ENCODE assay signal across 30 cellular contexts in genomic region chr22:48635031-48635430, GRCh38.
"Had no signal": no experiment of that assay in that cellular context is flagged by ENCODE, and none has a peak within 500 bp of the region (broad histone marks: within the 10 kb centered on the region; RNA-seq: fewer than 3 reads in every experiment).

No MANE protein-coding gene starts in this region.

- DNase-seq: activated CD4-positive, alpha-beta memory T cell treated with anti-CD3 and anti-CD28 coated beads, Interleukin-2, amount 10 ng/mL, durations not matched to agents 7 days and 5 days; activated CD4-positive, alpha-beta T cell treated with anti-CD3 and anti-CD28 coated beads for 1 hour; activated CD4-positive, alpha-beta T cell treated with anti-CD3 and anti-CD28 coated beads for 48 hours; activated CD4-positive, CD25-positive, alpha-beta regulatory T cell; activated CD8-positive, alpha-beta memory T cell treated with anti-CD3 and anti-CD28 coated beads for 24 hours; activated CD8-positive, alpha-beta memory T cell treated with anti-CD3 and anti-CD28 coated beads, Interleukin-2, amount 10 ng/mL, durations not matched to agents 7 days and 5 days; activated CD8-positive, alpha-beta memory T cell treated with anti-CD3 and anti-CD28 coated beads, Interleukin-2, amount 50 U/mL, for 48 hours; activated effector memory CD4-positive, alpha-beta T cell treated with Interleukin-2 at 50 U/mL for 16 hours; activated naive CD4-positive, alpha-beta T cell treated with anti-CD3 and anti-CD28 coated beads, Interleukin-2, amount 10 ng/mL, durations not matched to agents 7 days and 5 days; activated naive CD8-positive, alpha-beta T cell treated with anti-CD3 and anti-CD28 coated beads, Interleukin-2, amount 50 U/mL, for 24 hours; activated T-cell treated with anti-CD3 and anti-CD28 coated beads, Interleukin-2, amount 50 U/mL, for 48 hours; cerebellar nuclear complex; NCI-H1092 treated with DMSO at 0.1 percent for 48 hours; NCI-H1417; NCI-H187; NCI-H2107; NCI-H2171; NCI-H526; NCI-H774; PC-9; SIG-M5; T-helper 1 cell; T-helper 2 cell; T-helper 9 cell; WERI-Rb-1 had no signal

- FAIRE-seq: bronchial epithelial cell, RCC 7860 had no signal

- H3K4me2 ChIP-seq: PC-9 had no signal

- ATAC-seq: activated CD8-positive, alpha-beta memory T cell treated with anti-CD3 and anti-CD28 coated beads, Interleukin-2, amount 10 ng/mL, durations not matched to agents 7 days and 5 days; activated naive CD8-positive, alpha-beta T cell treated with anti-CD3 and anti-CD28 coated beads, Interleukin-2, amount 50 U/mL, for 24 hours; Right ventricle myocardium inferior; SK-N-SH treated with all-trans-retinoic acid at 6 μM for 48 hours had no signal

- H2AFZ ChIP-seq: PC-9 had no signal

- H3K27ac ChIP-seq: PC-9, RWPE1, WERI-Rb-1 had no signal

- H3K4me3 ChIP-seq: PC-9 had no signal

- H3K36me3 ChIP-seq: WERI-Rb-1 had no signal
